In the genomic region with DNA sequence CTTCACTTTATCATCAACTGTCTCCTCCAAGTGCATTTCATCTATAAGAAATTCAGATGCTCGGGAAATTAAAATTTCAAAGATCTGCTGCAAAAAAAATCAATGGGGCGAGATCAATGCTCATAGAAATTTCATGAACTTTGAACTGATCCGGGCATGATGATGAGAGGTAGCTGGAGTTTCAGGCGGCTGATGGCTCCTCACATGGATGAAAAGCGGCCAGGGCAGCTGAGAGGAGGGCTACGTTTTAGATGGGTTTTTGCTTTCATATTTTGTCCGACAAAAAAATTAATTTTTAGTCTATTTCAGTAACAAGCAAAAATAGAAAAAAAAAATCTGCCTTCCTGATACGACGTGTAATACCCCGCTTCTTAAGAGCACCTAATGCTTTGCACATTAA, we compare ENCODE assay signal across 27 cellular contexts.
"Had no signal": no experiment of that assay in that cellular context is flagged by ENCODE, and none has a peak within 500 bp of the region (broad histone marks: within the 10 kb centered on the region; RNA-seq: fewer than 3 reads in every experiment).

No MANE protein-coding gene starts in this region.

- H3K27me3 Mint-ChIP-seq: stimulated activated memory B cell treated with anti-CD40 and anti-IgM and Interleukin-4, amounts not matched to agents 10 μg/mL and 1 μg/mL and 100 μg/mL, for 72 hours; stimulated activated naive CD8-positive, alpha-beta T cell treated with anti-CD3 and anti-CD28 coated beads, Interleukin-15, amount 100 ng/mL, for 72 hours had no signal

- H3K4me1 Mint-ChIP-seq: naive B cell; naive thymus-derived CD8-positive, alpha-beta T cell; stimulated activated memory B cell treated with anti-CD40 and anti-IgM and Interleukin-4, amounts not matched to agents 10 μg/mL and 1 μg/mL and 100 μg/mL, for 72 hours; stimulated activated naive CD8-positive, alpha-beta T cell treated with anti-CD3 and anti-CD28 coated beads, Interleukin-15, amount 100 ng/mL, for 72 hours had no signal

- H3K4me1 ChIP-seq: parathyroid adenoma, prostate gland, testis, tibial artery, vagina had no signal

- H3K36me3 Mint-ChIP-seq: naive B cell; naive thymus-derived CD8-positive, alpha-beta T cell; natural killer cell treated with Interleukin-12 subunit alpha and Interleukin-12 subunit beta and Interleukin-15 and Interleukin-18, amount 100 ng/mL, for 72 hours; neural progenitor cell; stimulated activated memory B cell treated with anti-CD40 and anti-IgM and Interleukin-4, amounts not matched to agents 10 μg/mL and 1 μg/mL and 100 μg/mL, for 72 hours had no signal

- H3K27ac Mint-ChIP-seq: naive B cell; naive thymus-derived CD8-positive, alpha-beta T cell; natural killer cell treated with Interleukin-12 subunit alpha and Interleukin-12 subunit beta and Interleukin-15 and Interleukin-18, amount 100 ng/mL, for 72 hours; neural progenitor cell; stimulated activated memory B cell treated with anti-CD40 and anti-IgM and Interleukin-4, amounts not matched to agents 10 μg/mL and 1 μg/mL and 100 μg/mL, for 72 hours; stimulated activated naive CD8-positive, alpha-beta T cell treated with anti-CD3 and anti-CD28 coated beads, Interleukin-15, amount 100 ng/mL, for 72 hours had no signal

- H3K27ac ChIP-seq: neural progenitor cell, ovary, parathyroid adenoma, prostate gland, right lobe of liver, skin epidermis, suprapubic skin, testis, tibial artery, upper lobe of left lung, vagina had no signal

- H3K27me3 ChIP-seq: neural progenitor cell, ovary, right lobe of liver, testis, tibial artery, upper lobe of left lung, vagina had no signal

- H3K36me3 ChIP-seq: neural progenitor cell, ovary, prostate gland, right lobe of liver, suprapubic skin, tibial artery, upper lobe of left lung, vagina had no signal

- DNase-seq: naive B cell; naive thymus-derived CD8-positive, alpha-beta T cell; occipital lobe; ovary; right cardiac atrium; right lobe of liver; stimulated activated CD4-positive, alpha-beta T cell treated with anti-CD3 and anti-CD28 coated beads, Interleukin-12 subunit alpha, Interleukin-12 subunit beta, amount 100 ng/mL, for 4 hours; stimulated activated CD4-positive, alpha-beta T cell treated with anti-CD3 and anti-CD28 coated beads, Interleukin-1b, Interleukin-23, amount 100 ng/mL, for 48 hours; stimulated activated CD4-positive, alpha-beta T cell treated with anti-CD3 and anti-CD28 coated beads, Interleukin-4, amount 100 ng/mL, for 1 hour; stimulated activated CD4-positive, alpha-beta T cell treated with anti-CD3 and anti-CD28 coated beads, Interleukin-4, amount 100 ng/mL, for 4 hours; stimulated activated CD8-positive, alpha-beta memory T cell treated with anti-CD3 and anti-CD28 coated beads, Interleukin-4, amount 100 ng/mL, for 48 hours; stimulated activated naive CD4-positive, alpha-beta T cell; stimulated activated naive CD8-positive, alpha-beta T cell treated with anti-CD3 and anti-CD28 coated beads, Interleukin-15, amount 100 ng/mL, for 72 hours; stimulated activated naive CD8-positive, alpha-beta T cell treated with anti-CD3 and anti-CD28 coated beads, Interleukin-15, Interleukin-2, amounts not matched to agents 100 U/mL and 50 U/mL, for 24 hours; substantia nigra; testis; tibial artery; trophoblast cell; upper lobe of left lung had no signal

- H3K4me3 ChIP-seq: neural progenitor cell, ovary, prostate gland, right lobe of liver, skin epidermis, suprapubic skin, testis, tibial artery, vagina had no signal

- H3K9me3 Mint-ChIP-seq: natural killer cell treated with Interleukin-12 subunit alpha and Interleukin-12 subunit beta and Interleukin-15 and Interleukin-18, amount 100 ng/mL, for 72 hours; stimulated activated memory B cell treated with anti-CD40 and anti-IgM and Interleukin-4, amounts not matched to agents 10 μg/mL and 1 μg/mL and 100 μg/mL, for 72 hours; stimulated activated naive CD8-positive, alpha-beta T cell treated with anti-CD3 and anti-CD28 coated beads, Interleukin-15, amount 100 ng/mL, for 72 hours had no signal

- H3K4me3 Mint-ChIP-seq: naive B cell; naive thymus-derived CD8-positive, alpha-beta T cell; natural killer cell treated with Interleukin-12 subunit alpha and Interleukin-12 subunit beta and Interleukin-15 and Interleukin-18, amount 100 ng/mL, for 72 hours; neural progenitor cell; stimulated activated memory B cell treated with anti-CD40 and anti-IgM and Interleukin-4, amounts not matched to agents 10 μg/mL and 1 μg/mL and 100 μg/mL, for 72 hours; stimulated activated naive CD8-positive, alpha-beta T cell treated with anti-CD3 and anti-CD28 coated beads, Interleukin-15, amount 100 ng/mL, for 72 hours had no signal

- H3K9me3 ChIP-seq: ovary, prostate gland, right lobe of liver, suprapubic skin, testis, vagina had no signal
